Comparison of ENCODE assay signal across 22 cellular contexts in the genomic region with DNA sequence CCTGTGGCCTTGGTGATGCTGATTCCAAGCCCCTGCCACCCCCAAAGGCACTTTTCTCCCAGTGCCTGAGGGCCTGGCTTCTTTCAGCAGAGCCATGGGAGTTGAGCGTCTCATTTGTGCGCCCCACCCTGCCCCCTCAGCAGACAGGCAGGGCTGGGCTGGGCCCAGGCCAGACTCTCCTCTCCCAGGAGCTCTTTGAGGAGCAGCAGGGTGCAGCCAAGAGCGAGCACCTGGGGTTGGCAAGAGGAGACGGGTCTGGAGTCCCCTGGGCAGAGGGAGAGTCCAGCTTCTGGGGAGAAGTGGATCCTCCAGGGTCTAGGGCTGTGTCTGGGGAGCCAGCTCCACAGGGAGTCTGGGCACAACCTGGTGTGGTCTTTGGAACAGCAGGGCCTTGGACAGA. TPM values are rescaled to one million over a fixed set of nuclear protein-coding genes. Genes with fewer than 3 reads are reported as not detected.
DNase-seq lines count a peak whose midpoint lies in the region; ATAC-seq, FAIRE-seq and TF ChIP-seq lines count a peak whose summit lies in the region.
"Had no signal": no experiment of that assay in that cellular context is flagged by ENCODE, and none has a peak within 500 bp of the region (broad histone marks: within the 10 kb centered on the region; RNA-seq: fewer than 3 reads in every experiment).

No MANE protein-coding gene starts in this region.

- CTCF ChIA-PET in K562 (lab: Yijun Ruan, JAX; ENCODE audit: low intra/inter-chr PET ratio), result interaction anchor here (1.0 kb wide), 1 partner anchor 422 kb away, joined by 8 read pairs; no protein-coding TSS in a partner anchor

- H3K4me3 Mint-ChIP-seq in neural crest cell, result no peak overlapping the region
- H3K4me3 Mint-ChIP-seq: CD14-positive monocyte had no signal

- no peaks in the 10 kb centered on the region for H3K9me3 Mint-ChIP-seq in neural crest cell
- H3K9me3 Mint-ChIP-seq: CD14-positive monocyte had no signal

- H3K27me3 Mint-ChIP-seq in neural crest cell (ENCODE audit: low read depth), result peaks cover 7% of the 10 kb centered on the region

- no peak for FAIRE-seq in K562 (lab: Jason Lieb, UNC)
- FAIRE-seq: G401.6, RCC 7860 had no signal

- H3K27me3 ChIP-seq in K562 (ENCODE audit: control insufficient read depth in 2 of 2, insufficient read depth in 2 of 2, low read length in 2 of 2) (peaks cover 0 to 9% of the 10 kb centered on the region in 2 experiments; a peak in 2 of 5 replicates), spleen (replicated peaks in 1 of 7) (peaks cover 0 to 28% (median 0%) of the 10 kb centered on the region in 7 donors), suprapubic skin (peaks cover 3% of the 10 kb centered on the region)

- H3K9me1 ChIP-seq in K562 (ENCODE audit: control insufficient read depth, insufficient read depth, low read length), result no peaks in the 10 kb centered on the region

- TF ChIP-seq CTCF in K562 (IDR thresholded peaks at IDR 0.05 in 2 of 3, conservative IDR thresholded peaks at IDR 0.05 in 1 of 3; ENCODE audit: insufficient read depth in 2 of 3, low read depth in 1 of 3, low read length in 3 of 3) (no peak), neural crest cell (conservative IDR thresholded peaks at IDR 0.05) (no peak), spleen (IDR thresholded peaks at IDR 0.05 in 8 of 11, conservative IDR thresholded peaks at IDR 0.05 in 3 of 11) (peak in 1 of 11 experiments; percentile 1), suprapubic skin (IDR thresholded peaks at IDR 0.05) (no peak)

- WGBS in K562 (ENCODE audit: insufficient coverage, low coverage, missing lambda C conversion rate), result 29% methylated on average over 2 of the region's 4 CpGs
- WGBS in spleen, 5 donors, result 80 to 99% (median 96%) methylated on average over 1 to 4 of the region's 4 CpGs
- WGBS in suprapubic skin, result 60% methylated on average over 1 of the region's 4 CpGs

- peak overlapping the region; percentile 12 for H3K27ac Mint-ChIP-seq in neural crest cell (ENCODE audit: unreplicated experiment)
- H3K27ac Mint-ChIP-seq: CD14-positive monocyte had no signal

- no peak overlapping the region for H3K27ac ChIP-seq in K562 (ENCODE audit: extremely low read depth, low read depth, low read length)
- H3K27ac ChIP-seq in spleen, result no peak overlapping the region
- no peak overlapping the region for H3K27ac ChIP-seq in suprapubic skin
- H3K27ac ChIP-seq: 22Rv1 had no signal

- H3K4me1 Mint-ChIP-seq in neural crest cell, result peaks cover 12% of the 10 kb centered on the region

- peaks cover 2 to 14% of the 10 kb centered on the region in 2 experiments; a peak in 3 of 5 replicates for H3K4me1 ChIP-seq in K562 (replicated peaks in 1 of 2; ENCODE audit: control insufficient read depth in 2 of 2, insufficient read depth in 2 of 2, low read length in 2 of 2)
- no peaks in the 10 kb centered on the region for H3K4me1 ChIP-seq in spleen
- H3K4me1 ChIP-seq in suprapubic skin, result peaks cover 4% of the 10 kb centered on the region

- H3K4me3 ChIP-seq in K562 (no peak overlapping the region), spleen (no peak overlapping the region), suprapubic skin (no peak overlapping the region)

- no peaks in the 10 kb centered on the region for H3K79me2 ChIP-seq in K562 (ENCODE audit: control insufficient read depth, insufficient read depth, low read length)

- POLR2A ChIA-PET in K562 (lab: Yijun Ruan, JAX), result no interaction called here

- TF ChIP-seq POLR2A in K562 (conservative IDR thresholded peaks at IDR 0.05) (no peak), spleen (IDR thresholded peaks at IDR 0.05) (no peak), suprapubic skin (IDR thresholded peaks at IDR 0.05) (no peak)

- H3K9ac ChIP-seq in K562 (ENCODE audit: insufficient read depth in 1 of 2, low read depth in 2 of 2, low read length in 2 of 2), result no peak overlapping the region

- no peaks in the 10 kb centered on the region for H3K36me3 ChIP-seq in K562 (ENCODE audit: control insufficient read depth, insufficient read depth, low read length)
- H3K36me3 ChIP-seq in spleen, result no peaks in the 10 kb centered on the region
- no peaks in the 10 kb centered on the region for H3K36me3 ChIP-seq in suprapubic skin

- no peaks in the 10 kb centered on the region for H3K9me3 ChIP-seq in K562 (replicated peaks; ENCODE audit: control insufficient read depth, insufficient read depth, low read depth, low read length)
- H3K9me3 ChIP-seq in spleen, result no peaks in the 10 kb centered on the region
- H3K9me3 ChIP-seq in suprapubic skin, result no peaks in the 10 kb centered on the region

- BruUV-seq in K562 (replicated peaks; lab: Mats Ljungman, UMichigan), result no TSS peak

- intact Hi-C loops in K562 (cut with micrococcal nuclease), result loop anchor here (10.0 kb wide), 1 partner anchor 50 kb away; no protein-coding TSS in a partner anchor
- intact Hi-C loops in spleen (cut with DNase I; ENCODE audit: low total_unique reads), result loop anchor here (5.0 kb wide), 2 partner anchors 422 to 532 kb away; no protein-coding TSS in a partner anchor

- TF ChIP-seq RAD21 in K562 (CRISPR knock-in tag; conservative IDR thresholded peaks at IDR 0.05 in 1 of 2, IDR thresholded peaks at IDR 0.05 in 1 of 2), result no peak

- no peaks in the 10 kb centered on the region for H4K20me1 ChIP-seq in K562 (replicated peaks; ENCODE audit: control insufficient read depth, insufficient read depth, low read length)

- H3K4me2 ChIP-seq in K562 (ENCODE audit: insufficient read depth, low read length), result no peak overlapping the region

- TF ChIP-seq EP300 in K562 (IDR thresholded peaks at IDR 0.05; ENCODE audit: low read length), result no peak
- TF ChIP-seq EP300 in suprapubic skin (IDR thresholded peaks at IDR 0.05), result no peak

- in situ Hi-C loops in K562 (cut with MboI), result loop anchor here (5.0 to 10.0 kb wide), 4 partner anchors 237 to 610 kb away; no protein-coding TSS in a partner anchor

- H2AFZ ChIP-seq in K562 (ENCODE audit: low read depth, low read length), result no peak overlapping the region

- ATAC-seq in K562 (no peak), HG02763 (IDR thresholded peaks at IDR 0.05; ENCODE audit: unreplicated experiment) (no peak), GM21717 (IDR thresholded peaks at IDR 0.05; ENCODE audit: unreplicated experiment) (no peak)

- peak; percentile 26 for DNase-seq in DMS79 treated with DMSO at 0.1 percent for 48 hours (lab: John Stamatoyannopoulos, UW)
- DNase-seq in DMS79 (lab: John Stamatoyannopoulos, UW), result no peak
- no peak for DNase-seq in K562 (ENCODE audit: extremely low read depth in 1 of 4, low spot score in 3 of 4)
- DNase-seq in neural crest cell (ENCODE audit: low read depth, low spot score), result no peak
- DNase-seq in spleen, result peak; percentile 56
- no peak for DNase-seq in suprapubic skin (ENCODE audit: low spot score in 2 of 2)
- DNase-seq: HCEC 1CT; NCI-H1092 treated with DMSO at 0.1 percent for 48 hours; NCI-H146; NCI-H2029 treated with DMSO at 0.1 percent for 48 hours; NCI-H2171; NCI-H446; NCI-H526 treated with DMSO at 0.1 percent for 48 hours; NK-92 treated with Interleukin-12 subunit alpha and Interleukin-12 subunit beta, amount 100 ng/mL, for 24 hours; SHP77 treated with DMSO at 0.1 percent for 48 hours had no signal

- H3K36me3 Mint-ChIP-seq in neural crest cell (ENCODE audit: low read depth), result no peaks in the 10 kb centered on the region
- H3K36me3 Mint-ChIP-seq: CD14-positive monocyte had no signal

RNA-seq across cellular contexts. Expression of a gene that starts 21.2 kb away (rescaled TPM):
- total RNA-seq in K562 (2011; cell fraction: chromatin; rRNA removed; ENCODE audit: low replicate concordance), result not detected in 2 replicates
- not detected in 2 replicates for total RNA-seq in K562 (2011; cell fraction: nucleolus; rRNA removed)
- total RNA-seq in K562 (2011; cell fraction: nucleoplasm; rRNA removed), result not detected in 2 replicates
- total RNA-seq in K562 (2014; rRNA removed) (not detected in 2 replicates), K562 (2014; rRNA removed; fragmentation: Illumina TruSeq; extraction: Trizol) (not detected in 2 replicates), K562 (2015; rRNA removed; fragmentation: Illumina TruSeq; extraction: Trizol) (not detected in 2 replicates), K562 (2021) (not detected in 2 replicates), neural crest cell (12.7 and 16.5 TPM in 2 replicates), spleen (under 1 TPM in 1 of 7 donors, not detected in 6; 0.93 TPM), suprapubic skin (not detected)
- polyA plus RNA-seq in K562 (2011; rRNA removed) (not detected in 2 replicates), K562 (2014; fragmentation: Illumina TruSeq; extraction: Trizol) (not detected in 2 replicates), K562 (2014; fragmentation: Nextera tagmentation; extraction: Ambion mirVana) (not detected), K562 (2014; rRNA removed) (not detected in 2 replicates), spleen (1 to 10 TPM in 1 of 3 donors, under 1 TPM in 2; 0.10 to 2.2 (median 0.76) TPM)
- polyA plus RNA-seq in K562 (2011; cell fraction: cytosol; rRNA removed), result not detected in 2 replicates
- not detected in 2 replicates for polyA plus RNA-seq in K562 (2011; cell fraction: nucleus; rRNA removed)
- polyA plus RNA-seq in K562 (2012), result not detected in 2 replicates
- polyA minus RNA-seq in K562 (2011; rRNA and poly(A)+ RNA removed), result not detected in 2 replicates
- polyA minus RNA-seq in K562 (2011; cell fraction: cytosol; rRNA and poly(A)+ RNA removed), result not detected in 2 replicates
- polyA minus RNA-seq in K562 (2011; cell fraction: nucleus; rRNA and poly(A)+ RNA removed), result not detected in 2 replicates
- polyA plus RNA-seq: AG04450, CD14-positive monocyte had no signal

RNA-seq across cellular contexts. Expression of a gene that starts 56.5 kb away (rescaled TPM):
- total RNA-seq in K562 (2011; cell fraction: chromatin; rRNA removed; ENCODE audit: low replicate concordance), result 50.9 and 73.3 TPM in 2 replicates
- total RNA-seq in K562 (2011; cell fraction: nucleolus; rRNA removed), result 20.0 and 25.8 TPM in 2 replicates
- total RNA-seq in K562 (2011; cell fraction: nucleoplasm; rRNA removed), result 27.0 and 28.9 TPM in 2 replicates
- total RNA-seq in K562 (2014; rRNA removed), result 15.1 and 16.8 TPM in 2 replicates
- 11.2 and 12.5 TPM in 2 replicates for total RNA-seq in K562 (2014; rRNA removed; fragmentation: Illumina TruSeq; extraction: Trizol)
- total RNA-seq in K562 (2015; rRNA removed; fragmentation: Illumina TruSeq; extraction: Trizol), result 10.8 and 11.6 TPM in 2 replicates
- 17.3 and 19.2 TPM in 2 replicates for total RNA-seq in K562 (2021)
- polyA plus RNA-seq in K562 (2011; rRNA removed), result 4.2 and 5.8 TPM in 2 replicates
- 6.0 and 10.4 TPM in 2 replicates for polyA plus RNA-seq in K562 (2011; cell fraction: cytosol; rRNA removed)
- 25.1 and 33.5 TPM in 2 replicates for polyA plus RNA-seq in K562 (2011; cell fraction: nucleus; rRNA removed)
- 12.2 and 13.6 TPM in 2 replicates for polyA plus RNA-seq in K562 (2012)
- 11.8 and 13.4 TPM in 2 replicates for polyA plus RNA-seq in K562 (2014; fragmentation: Illumina TruSeq; extraction: Trizol)
- 1 to 10 TPM; 1.5 to 1.9 TPM for polyA plus RNA-seq in K562 (2014; fragmentation: Nextera tagmentation; extraction: Ambion mirVana)
- 10.4 and 11.0 TPM in 2 replicates for polyA plus RNA-seq in K562 (2014; rRNA removed)
- polyA minus RNA-seq in K562 (2011; rRNA and poly(A)+ RNA removed), result 7.0 and 8.4 TPM in 2 replicates
- 5.3 and 5.9 TPM in 2 replicates for polyA minus RNA-seq in K562 (2011; cell fraction: cytosol; rRNA and poly(A)+ RNA removed)
- polyA minus RNA-seq in K562 (2011; cell fraction: nucleus; rRNA and poly(A)+ RNA removed), result 15.8 and 20.1 TPM in 2 replicates
- total RNA-seq in neural crest cell, result 47.2 and 51.9 TPM in 2 replicates
- 10 to 100 TPM; 30.7 to 59.8 (median 40.3) TPM for total RNA-seq in spleen
- polyA plus RNA-seq in spleen, result 10 to 100 TPM in 2 of 3 donors, 1 to 10 TPM in 1; 9.1 to 15.6 (median 11.7) TPM
- total RNA-seq in suprapubic skin, result 100 to 1,000 TPM in 1 of 4 donors, 10 to 100 TPM in 3; 40.6 to 105 (median 43.9) TPM

Comparison
In these comparisons a context has a peak if more than half of its experiments do, and no peak if none do; other contexts are left out.
1. DNase-seq: peak in DMS79 treated with DMSO at 0.1 percent for 48 hours (single experiment) and spleen (single experiment); none in DMS79 (single experiment), K562 (0 of 4), neural crest cell (single experiment) and suprapubic skin (0 of 2).